11 cellular contexts compared by ENCODE assay signal in genomic region chr13:95603887-95604533, GRCh38. TPM values are rescaled to one million over a fixed set of nuclear protein-coding genes. Genes with fewer than 3 reads are reported as not detected.
DNase-seq lines count a peak whose midpoint lies in the region; ATAC-seq and TF ChIP-seq lines count a peak whose summit lies in the region.
"Had no signal": no experiment of that assay in that cellular context is flagged by ENCODE, and none has a peak within 500 bp of the region (broad histone marks: within the 10 kb centered on the region; RNA-seq: fewer than 3 reads in every experiment).

No MANE protein-coding gene starts in this region.

- H2BK5ac ChIP-seq in IMR-90 (ENCODE audit: low read depth, low read length, poor library complexity, severe bottlenecking): no peak overlapping the region

- peaks cover 0 to 5% of the 10 kb centered on the region in 2 experiments; a peak in 1 of 4 replicates for H3K79me1 ChIP-seq in IMR-90 (ENCODE audit: low read depth in 1 of 2, low read length in 2 of 2)

- dilution Hi-C loops in IMR-90 (cut with HindIII; ENCODE audit: low sequenced_read_pairs, unreplicated experiment): no loop called here

- H2AFZ ChIP-seq in IMR-90 (replicated peaks; ENCODE audit: low read length, poor library complexity): no peak overlapping the region

- WGBS in IMR-90 (ENCODE audit: extremely low coverage in 2 of 2, insufficient read length in 1 of 2), 2 experiments: 68% methylated on average over 5 of the region's 12 CpGs; no CpG with 5 or more reads in 1 of the 2 experiments

- H4K91ac ChIP-seq in IMR-90 (ENCODE audit: insufficient read depth, low read depth, low read length): no peak overlapping the region

- H3K27me3 ChIP-seq in IMR-90 (ENCODE audit: control insufficient read depth, insufficient read depth, low read length) (no peaks in the 10 kb centered on the region), ascending aorta (no peaks in the 10 kb centered on the region)
- H3K27me3 ChIP-seq: Peyer's patch had no signal

- no peak overlapping the region for H3K4me3 ChIP-seq in IMR-90 (ENCODE audit: insufficient read depth, low read depth, low read length)
- H3K4me3 ChIP-seq in ascending aorta: no peak overlapping the region
- H3K4me3 ChIP-seq: Peyer's patch had no signal

- H3K27ac Mint-ChIP-seq in activated T-helper 2 cell treated with anti-CD3 and anti-CD28 coated beads, Interferon-gamma antibody, Interleukin-2, Interleukin-4, amounts not matched to agents 10 μg/mL and 5 μg/mL and 100 μg/mL, durations not matched to agents 14 hours and 24 hours and 36 hours: no peak overlapping the region

- no peak overlapping the region for H2AK9ac ChIP-seq in IMR-90 (replicated peaks; ENCODE audit: low read depth, low read length, poor library complexity)

- H3K4me1 ChIP-seq in IMR-90 (ENCODE audit: control insufficient read depth, insufficient read depth, low read length) (peaks cover 2% of the 10 kb centered on the region; the same call in 1 of the 2 replicates), ascending aorta (no peaks in the 10 kb centered on the region)
- H3K4me1 ChIP-seq: Peyer's patch had no signal

- H3K4me3 Mint-ChIP-seq in activated T-helper 2 cell treated with anti-CD3 and anti-CD28 coated beads, Interferon-gamma antibody, Interleukin-2, Interleukin-4, amounts not matched to agents 10 μg/mL and 5 μg/mL and 100 μg/mL, durations not matched to agents 14 hours and 24 hours and 36 hours (ENCODE audit: low read depth): no peak overlapping the region

- H4K20me1 ChIP-seq in IMR-90 (ENCODE audit: insufficient read depth, low read length): peaks cover 6% of the 10 kb centered on the region

- ATAC-seq in IMR-90 (ENCODE audit: low read depth) (0 out of 2 replicates have a peak, but pooled peaks have one; percentile 17), sciatic nerve (peak; percentile 24), GM21381 (IDR thresholded peaks at IDR 0.05; ENCODE audit: unreplicated experiment) (no peak)

- no peak overlapping the region for H2BK15ac ChIP-seq in IMR-90 (ENCODE audit: low read depth, low read length)

- no peak overlapping the region for H4K8ac ChIP-seq in IMR-90 (ENCODE audit: low read depth in 2 of 2, low read length in 2 of 2)

- peaks cover 6% of the 10 kb centered on the region for H3K27me3 Mint-ChIP-seq in activated T-helper 2 cell treated with anti-CD3 and anti-CD28 coated beads, Interferon-gamma antibody, Interleukin-2, Interleukin-4, amounts not matched to agents 10 μg/mL and 5 μg/mL and 100 μg/mL, durations not matched to agents 14 hours and 24 hours and 36 hours (ENCODE audit: low read depth)

- CTCF ChIA-PET in IMR-90 (lab: Yijun Ruan, JAX): no interaction called here

- TF ChIP-seq CTCF in IMR-90 (conservative IDR thresholded peaks at IDR 0.05; ENCODE audit: low read depth, low read length): no peak
- TF ChIP-seq CTCF in ascending aorta (IDR thresholded peaks at IDR 0.05): no peak

- no peak overlapping the region for H2BK20ac ChIP-seq in IMR-90 (ENCODE audit: low read depth, low read length)

- no peak overlapping the region for H3K4ac ChIP-seq in IMR-90 (ENCODE audit: low read depth, low read length)

- no peak overlapping the region for H3K23ac ChIP-seq in IMR-90 (ENCODE audit: low read depth, low read length)

- TF ChIP-seq POLR2A in IMR-90 (IDR thresholded peaks at IDR 0.05; ENCODE audit: low read depth, low read length): no peak

- H3K27ac ChIP-seq in IMR-90 (ENCODE audit: insufficient read depth, low read length): no peak overlapping the region
- no peak overlapping the region for H3K27ac ChIP-seq in ascending aorta
- H3K27ac ChIP-seq: Peyer's patch had no signal

- H3K9ac ChIP-seq in IMR-90 (ENCODE audit: low read depth, low read length): no peak overlapping the region

- no peak overlapping the region for H3K4me2 ChIP-seq in IMR-90 (ENCODE audit: low read depth, low read length)

- no peak overlapping the region for H3K14ac ChIP-seq in IMR-90 (replicated peaks; ENCODE audit: low read depth, low read length)

- no peak for TF ChIP-seq RAD21 in IMR-90 (IDR thresholded peaks at IDR 0.05; ENCODE audit: low read length)

- H2AK5ac ChIP-seq in IMR-90 (ENCODE audit: low read depth, low read length): no peak overlapping the region

- no TSS peak for BruUV-seq in IMR-90 (replicated peaks; lab: Mats Ljungman, UMichigan)

- H3K36me3 ChIP-seq in IMR-90 (ENCODE audit: control insufficient read depth, insufficient read depth, low read length) (peaks cover 38% of the 10 kb centered on the region), ascending aorta (peaks cover 0 to 6% of the 10 kb centered on the region in 2 donors)
- H3K36me3 ChIP-seq: Peyer's patch had no signal

- H3K18ac ChIP-seq in IMR-90 (ENCODE audit: low read depth, low read length): no peak overlapping the region

- H4K5ac ChIP-seq in IMR-90 (ENCODE audit: low read depth, low read length): no peak overlapping the region

- POLR2A ChIA-PET in IMR-90 (lab: Charles Lee; ENCODE audit: unreplicated experiment): interaction anchor here (0.6 kb wide), 1 partner anchor 21 kb away, joined by 3 read pairs; no protein-coding TSS in a partner anchor

- H3K9me1 ChIP-seq in IMR-90 (ENCODE audit: insufficient read depth, low read length): peaks cover 16% of the 10 kb centered on the region

- no peak overlapping the region for H3K56ac ChIP-seq in IMR-90 (ENCODE audit: extremely low read depth, insufficient read depth, low read length)

- no peaks in the 10 kb centered on the region for H3K9me3 Mint-ChIP-seq in activated T-helper 2 cell treated with anti-CD3 and anti-CD28 coated beads, Interferon-gamma antibody, Interleukin-2, Interleukin-4, amounts not matched to agents 10 μg/mL and 5 μg/mL and 100 μg/mL, durations not matched to agents 14 hours and 24 hours and 36 hours

- intact Hi-C loops in IMR-90 (cut with micrococcal nuclease): no loop called here
- intact Hi-C loops in sciatic nerve (cut with DNase I): no loop called here
- intact Hi-C loops in activated T-helper 2 cell treated with anti-CD3 and anti-CD28 coated beads, Interferon-gamma antibody, Interleukin-2, Interleukin-4, amounts not matched to agents 10 μg/mL and 5 μg/mL and 100 μg/mL, durations not matched to agents 14 hours and 24 hours and 36 hours (cut with micrococcal nuclease): no loop called here
- intact Hi-C loops in ascending aorta (cut with DNase I): no loop called here

- in situ Hi-C loops in IMR-90 (cut with MboI; ENCODE audit: low sequenced_read_pairs): no loop called here

- H3K4me1 Mint-ChIP-seq in activated T-helper 2 cell treated with anti-CD3 and anti-CD28 coated beads, Interferon-gamma antibody, Interleukin-2, Interleukin-4, amounts not matched to agents 10 μg/mL and 5 μg/mL and 100 μg/mL, durations not matched to agents 14 hours and 24 hours and 36 hours (ENCODE audit: low read depth): no peaks in the 10 kb centered on the region

- no peak overlapping the region for H2BK120ac ChIP-seq in IMR-90 (ENCODE audit: low read depth, low read length)

- H3K9me3 ChIP-seq in IMR-90 (ENCODE audit: control insufficient read depth, insufficient read depth, low read length) (no peaks in the 10 kb centered on the region), ascending aorta (no peaks in the 10 kb centered on the region)
- H3K9me3 ChIP-seq: Peyer's patch had no signal

- DNase-seq in IMR-90: no peak
- peak; percentile 21 for DNase-seq in RPMI7951 (ENCODE audit: low read depth)
- peak; percentile 15 for DNase-seq in fibroblast of gingiva (ENCODE audit: low read depth)
- DNase-seq in sciatic nerve (ENCODE audit: low spot score): no peak
- DNase-seq in activated T-helper 2 cell treated with anti-CD3 and anti-CD28 coated beads, Interferon-gamma antibody, Interleukin-2, Interleukin-4, amounts not matched to agents 10 μg/mL and 5 μg/mL and 100 μg/mL, durations not matched to agents 14 hours and 24 hours and 36 hours (ENCODE audit: low spot score): no peak
- DNase-seq in ascending aorta (ENCODE audit: low spot score in 2 of 2): no peak
- DNase-seq in pons (ENCODE audit: low spot score): no peak
- DNase-seq: activated CD8-positive, alpha-beta memory T cell treated with anti-CD3 and anti-CD28 coated beads, Interleukin-2, amount 50 U/mL, for 4 hours had no signal

- no peaks in the 10 kb centered on the region for H3K36me3 Mint-ChIP-seq in activated T-helper 2 cell treated with anti-CD3 and anti-CD28 coated beads, Interferon-gamma antibody, Interleukin-2, Interleukin-4, amounts not matched to agents 10 μg/mL and 5 μg/mL and 100 μg/mL, durations not matched to agents 14 hours and 24 hours and 36 hours (ENCODE audit: low read depth)

TF ChIP-seq in IMR-90, 13 proteins besides CTCF, POLR2A, EP300 and RAD21 (continues in another document):
- peak; percentile 95 for TF ChIP-seq CEBPB (IDR thresholded peaks at IDR 0.05; ENCODE audit: low read depth, low read length)
- TF ChIP-seq ELK1 (IDR thresholded peaks at IDR 0.05; ENCODE audit: borderline replicate concordance, low read depth, low read length): no peak
- no peak for TF ChIP-seq RCOR1 (IDR thresholded peaks at IDR 0.05; ENCODE audit: insufficient replicate concordance, low read length)

RNA-seq across cellular contexts. Expression of gene DZIP1, which starts 40.5 kb away (rescaled TPM):
- total RNA-seq in IMR-90 (2012; rRNA removed) (12.2 and 16.9 TPM in 2 replicates), sciatic nerve (34.5 TPM), ascending aorta (12.7 TPM)
- polyA plus RNA-seq in IMR-90 (2012; rRNA removed): 13.1 and 15.9 TPM in 2 replicates
- polyA plus RNA-seq in IMR-90 (2012; cell fraction: cytosol; rRNA removed): 6.5 and 11.4 TPM in 2 replicates
- polyA plus RNA-seq in IMR-90 (2012; cell fraction: nucleus; rRNA removed; ENCODE audit: low replicate concordance): 24.9 and 47.2 TPM in 2 replicates
- total RNA-seq in RPMI7951 (2014; rRNA removed; shearing (Covaris generic)): 15.7 and 16.8 TPM in 2 replicates
- 0.48 and 0.64 TPM in 2 replicates for total RNA-seq in activated T-helper 2 cell treated with anti-CD3 and anti-CD28 coated beads, Interferon-gamma antibody, Interleukin-2, Interleukin-4, amounts not matched to agents 10 μg/mL and 5 μg/mL and 100 μg/mL, durations not matched to agents 14 hours and 24 hours and 36 hours

RNA-seq across cellular contexts. Expression of gene CLDN10, which starts 51.5 kb away (rescaled TPM):
- total RNA-seq in IMR-90 (2012; rRNA removed) (not detected in 2 replicates), sciatic nerve (not detected), ascending aorta (0.85 TPM)
- polyA plus RNA-seq in IMR-90 (2012; rRNA removed): not detected in 2 replicates
- polyA plus RNA-seq in IMR-90 (2012; cell fraction: cytosol; rRNA removed): not detected in 2 replicates
- polyA plus RNA-seq in IMR-90 (2012; cell fraction: nucleus; rRNA removed; ENCODE audit: low replicate concordance): not detected in 2 replicates
- total RNA-seq in RPMI7951 (2014; rRNA removed; shearing (Covaris generic)): not detected in 2 replicates
- not detected in 2 replicates for total RNA-seq in activated T-helper 2 cell treated with anti-CD3 and anti-CD28 coated beads, Interferon-gamma antibody, Interleukin-2, Interleukin-4, amounts not matched to agents 10 μg/mL and 5 μg/mL and 100 μg/mL, durations not matched to agents 14 hours and 24 hours and 36 hours
- total RNA-seq: myocyte had no signal

Comparison
In these comparisons a context has a peak if more than half of its experiments do, and no peak if none do; other contexts are left out.
1. DNase-seq: peak in RPMI7951 (single experiment) and fibroblast of gingiva (single experiment); none in IMR-90 (single experiment), sciatic nerve (single experiment), activated T-helper 2 cell treated with anti-CD3 and anti-CD28 coated beads, Interferon-gamma antibody, Interleukin-2, Interleukin-4, amounts not matched to agents 10 μg/mL and 5 μg/mL and 100 μg/mL, durations not matched to agents 14 hours and 24 hours and 36 hours (single experiment), ascending aorta (0 of 2) and pons (single experiment).